Comparison of ENCODE assay signal across 20 cellular contexts in genomic region chr14:34965365-34965764, GRCh38.
"Had no signal": no experiment of that assay in that cellular context is flagged by ENCODE, and none has a peak within 500 bp of the region (broad histone marks: within the 10 kb centered on the region; RNA-seq: fewer than 3 reads in every experiment).

No MANE protein-coding gene starts in this region.

- H3K9me3 ChIP-seq: breast epithelium, Peyer's patch had no signal

- H3K27ac Mint-ChIP-seq: activated CD4-positive, alpha-beta memory T cell treated with anti-CD3 and anti-CD28 coated beads for 36 hours; activated CD4-positive, alpha-beta T cell treated with anti-CD3 and anti-CD28 coated beads, Interleukin-2, amount 10 ng/mL, durations not matched to agents 7 days and 5 days; activated naive CD4-positive, alpha-beta T cell treated with anti-CD3 and anti-CD28 coated beads, Interleukin-2, amount 10 ng/mL, durations not matched to agents 7 days and 5 days had no signal

- H3K27me3 Mint-ChIP-seq: activated CD4-positive, alpha-beta memory T cell treated with anti-CD3 and anti-CD28 coated beads for 36 hours; activated CD4-positive, alpha-beta T cell treated with anti-CD3 and anti-CD28 coated beads, Interleukin-2, amount 10 ng/mL, durations not matched to agents 7 days and 5 days; activated naive CD4-positive, alpha-beta T cell treated with anti-CD3 and anti-CD28 coated beads, Interleukin-2, amount 10 ng/mL, durations not matched to agents 7 days and 5 days had no signal

- H3K9me3 Mint-ChIP-seq: activated CD4-positive, alpha-beta memory T cell treated with anti-CD3 and anti-CD28 coated beads for 36 hours; activated CD4-positive, alpha-beta T cell treated with anti-CD3 and anti-CD28 coated beads, Interleukin-2, amount 10 ng/mL, durations not matched to agents 7 days and 5 days; activated naive CD4-positive, alpha-beta T cell treated with anti-CD3 and anti-CD28 coated beads, Interleukin-2, amount 10 ng/mL, durations not matched to agents 7 days and 5 days; activated T-cell treated with anti-CD3 and anti-CD28 coated beads, Interleukin-2, amount 50 U/mL, for 4 hours had no signal

- DNase-seq: activated CD4-positive, alpha-beta memory T cell treated with anti-CD3 and anti-CD28 coated beads for 36 hours; activated CD4-positive, alpha-beta T cell treated with anti-CD3 and anti-CD28 coated beads, Interleukin-2, amount 10 ng/mL, durations not matched to agents 7 days and 5 days; activated CD4-positive, CD25-positive, alpha-beta regulatory T cell; activated CD8-positive, alpha-beta memory T cell treated with anti-CD3 and anti-CD28 coated beads for 24 hours; activated gamma-delta T cell; activated naive CD4-positive, alpha-beta T cell treated with anti-CD3 and anti-CD28 coated beads, Interleukin-2, amount 10 ng/mL, durations not matched to agents 7 days and 5 days; activated T-cell treated with anti-CD3 and anti-CD28 coated beads, Interleukin-2, amount 50 U/mL, for 4 hours; aorta; central memory CD4-positive, alpha-beta T cell; NCI-H1048; NCI-H146; NCI-H1930; NCI-H2171 treated with DMSO at 0.1 percent for 48 hours; NCI-H345; NCI-H510A; NCI-H69; NK-92 treated with Interleukin-12 subunit alpha and Interleukin-12 subunit beta, amount 100 ng/mL, for 24 hours; Peyer's patch; SHP77 treated with DMSO at 0.1 percent for 48 hours had no signal

- H3K4me3 Mint-ChIP-seq: activated CD4-positive, alpha-beta memory T cell treated with anti-CD3 and anti-CD28 coated beads for 36 hours; activated CD4-positive, alpha-beta T cell treated with anti-CD3 and anti-CD28 coated beads, Interleukin-2, amount 10 ng/mL, durations not matched to agents 7 days and 5 days; activated naive CD4-positive, alpha-beta T cell treated with anti-CD3 and anti-CD28 coated beads, Interleukin-2, amount 10 ng/mL, durations not matched to agents 7 days and 5 days; activated T-cell treated with anti-CD3 and anti-CD28 coated beads, Interleukin-2, amount 50 U/mL, for 4 hours had no signal

- ATAC-seq: activated T-cell treated with anti-CD3 and anti-CD28 coated beads, Interleukin-2, amount 50 U/mL, for 4 hours had no signal
